In genomic region chr7:148147438-148147837, GRCh38 we compare ENCODE assay signal across 29 cellular contexts.
"Had no signal": no experiment of that assay in that cellular context is flagged by ENCODE, and none has a peak within 500 bp of the region (broad histone marks: within the 10 kb centered on the region; RNA-seq: fewer than 3 reads in every experiment).

No MANE protein-coding gene starts in this region.

- H3K36me3 ChIP-seq: ascending aorta, breast epithelium, cardiac muscle cell, colonic mucosa, WERI-Rb-1 had no signal

- H3K27me3 ChIP-seq: ascending aorta, cardiac muscle cell, colonic mucosa had no signal

- H3K9me3 Mint-ChIP-seq: activated CD8-positive, alpha-beta T cell treated with anti-CD3 and anti-CD28 coated beads for 36 hours; activated naive CD4-positive, alpha-beta T cell treated with anti-CD3 and anti-CD28 coated beads for 36 hours; activated T-cell treated with anti-CD3 and anti-CD28 coated beads, Interleukin-2, amount 50 U/mL, for 4 hours; activated T-helper 17 cell treated with anti-CD3 and anti-CD28 coated beads, Interleukin-2, amount 50 U/mL, for 72 hours; T-helper 2 cell treated with Interferon-gamma antibody and Interleukin-4, amounts not matched to agents 5 μg/mL and 100 μg/mL, for 36 hours had no signal

- H3K27ac ChIP-seq: ascending aorta, breast epithelium, cardiac muscle cell, colonic mucosa, epithelial cell of prostate, WERI-Rb-1 had no signal

- H3K4me3 ChIP-seq: ascending aorta, breast epithelium, cardiac muscle cell, colonic mucosa had no signal

- H3K4me3 Mint-ChIP-seq: activated B cell treated with CpG ODN at 0.5 μM for 24 hours; activated CD8-positive, alpha-beta T cell treated with anti-CD3 and anti-CD28 coated beads for 36 hours; activated naive CD4-positive, alpha-beta T cell treated with anti-CD3 and anti-CD28 coated beads for 36 hours; activated naive CD4-positive, alpha-beta T cell treated with anti-CD3 and anti-CD28 coated beads, Interleukin-2, amount 50 U/mL, for 24 hours; activated naive CD8-positive, alpha-beta T cell treated with anti-CD3 and anti-CD28 coated beads for 36 hours; activated T-cell treated with anti-CD3 and anti-CD28 coated beads, Interleukin-2, amount 50 U/mL, for 4 hours; activated T-helper 17 cell treated with anti-CD3 and anti-CD28 coated beads, Interleukin-2, amount 50 U/mL, for 72 hours; brain; T-helper 17 cell; T-helper 2 cell treated with Interferon-gamma antibody and Interleukin-4, amounts not matched to agents 5 μg/mL and 100 μg/mL, for 36 hours had no signal

- H3K9me3 ChIP-seq: ascending aorta, breast epithelium, colonic mucosa had no signal

- H3K36me3 Mint-ChIP-seq: activated naive CD8-positive, alpha-beta T cell treated with anti-CD3 and anti-CD28 coated beads for 36 hours; brain had no signal

- DNase-seq: activated B cell treated with CpG ODN at 0.5 μM for 24 hours; activated CD4-positive, alpha-beta T cell treated with anti-CD3 and anti-CD28 coated beads for 48 hours; activated CD4-positive, alpha-beta T cell treated with anti-CD3 and anti-CD28 coated beads, Interleukin-2, amount 50 U/mL, for 1 hour; activated CD4-positive, alpha-beta T cell treated with anti-CD3 and anti-CD28 coated beads, Interleukin-2, amount 50 U/mL, for 48 hours; activated CD8-positive, alpha-beta memory T cell treated with anti-CD3 and anti-CD28 coated beads for 24 hours; activated CD8-positive, alpha-beta T cell treated with anti-CD3 and anti-CD28 coated beads for 36 hours; activated effector memory CD4-positive, alpha-beta T cell treated with anti-CD3 and anti-CD28 coated beads, Interleukin-2, amount 50 U/mL, for 16 hours; activated naive CD4-positive, alpha-beta T cell treated with anti-CD3 and anti-CD28 coated beads for 36 hours; activated naive CD8-positive, alpha-beta T cell treated with anti-CD3 and anti-CD28 coated beads for 36 hours; activated T-cell treated with anti-CD3 and anti-CD28 coated beads, Interleukin-2, amount 50 U/mL, for 4 hours; central memory CD4-positive, alpha-beta T cell; cerebellar nuclear complex; colonic mucosa; effector CD8-positive, alpha-beta T cell; foreskin fibroblast; T-helper 1 cell; T-helper 17 cell; T1000; WERI-Rb-1 had no signal

- ATAC-seq: activated CD4-positive, CD25-positive, alpha-beta regulatory T cell treated with anti-CD3 and anti-CD28 coated beads, Interleukin-2, amount 50 U/mL, for 24 hours; activated CD8-positive, alpha-beta T cell treated with anti-CD3 and anti-CD28 coated beads for 36 hours; activated T-cell treated with anti-CD3 and anti-CD28 coated beads, Interleukin-2, amount 50 U/mL, for 4 hours; activated T-helper 17 cell treated with anti-CD3 and anti-CD28 coated beads, Interleukin-2, amount 50 U/mL, for 72 hours; esophagus mucosa; T-helper 17 cell had no signal

- H3K27ac Mint-ChIP-seq: activated B cell treated with CpG ODN at 0.5 μM for 24 hours; activated CD8-positive, alpha-beta T cell treated with anti-CD3 and anti-CD28 coated beads for 36 hours; activated naive CD4-positive, alpha-beta T cell treated with anti-CD3 and anti-CD28 coated beads for 36 hours; activated naive CD4-positive, alpha-beta T cell treated with anti-CD3 and anti-CD28 coated beads, Interleukin-2, amount 50 U/mL, for 24 hours; activated naive CD8-positive, alpha-beta T cell treated with anti-CD3 and anti-CD28 coated beads for 36 hours; activated T-helper 17 cell treated with anti-CD3 and anti-CD28 coated beads, Interleukin-2, amount 50 U/mL, for 72 hours; brain; T-helper 17 cell; T-helper 2 cell treated with Interferon-gamma antibody and Interleukin-4, amounts not matched to agents 5 μg/mL and 100 μg/mL, for 36 hours had no signal

- H3K27me3 Mint-ChIP-seq: brain had no signal

- H3K4me1 Mint-ChIP-seq: activated B cell treated with CpG ODN at 0.5 μM for 24 hours; activated naive CD4-positive, alpha-beta T cell treated with anti-CD3 and anti-CD28 coated beads, Interleukin-2, amount 50 U/mL, for 24 hours; activated naive CD8-positive, alpha-beta T cell treated with anti-CD3 and anti-CD28 coated beads for 36 hours; activated T-helper 17 cell treated with anti-CD3 and anti-CD28 coated beads, Interleukin-2, amount 50 U/mL, for 72 hours; T-helper 17 cell had no signal

- H3K4me1 ChIP-seq: ascending aorta, breast epithelium, colonic mucosa had no signal
